ENCODE assay signal across 19 cellular contexts in genomic region chr13:110523180-110523579, GRCh38. TPM values are rescaled to one million over a fixed set of nuclear protein-coding genes. Genes with fewer than 3 reads are reported as not detected.
DNase-seq lines count a peak whose midpoint lies in the region; FAIRE-seq and TF ChIP-seq lines count a peak whose summit lies in the region.
"Had no signal": no experiment of that assay in that cellular context is flagged by ENCODE, and none has a peak within 500 bp of the region (broad histone marks: within the 10 kb centered on the region; RNA-seq: fewer than 3 reads in every experiment).

No MANE protein-coding gene starts in this region.

- H3K4me1 Mint-ChIP-seq in CD8-positive, alpha-beta memory T cell, result peaks cover 21 to 32% (median 24%) of the 10 kb centered on the region in 3 donors

- H3K4me1 ChIP-seq in right atrium auricular region, result peaks cover 0 to 79% of the 10 kb centered on the region in 2 donors
- peaks cover 50 to 80% of the 10 kb centered on the region in 2 donors for H3K4me1 ChIP-seq in ascending aorta
- H3K4me1 ChIP-seq in neutrophil (ENCODE audit: control insufficient read depth in 1 of 2, insufficient read depth in 1 of 2, low read depth in 1 of 2, low read length in 1 of 2), result peaks cover 55 to 81% of the 10 kb centered on the region in 2 experiments
- H3K4me1 ChIP-seq in tibial artery, result peaks cover 23 to 99% (median 93%) of the 10 kb centered on the region in 4 donors
- H3K4me1 ChIP-seq in small intestine (ENCODE audit: control insufficient read depth in 2 of 2, insufficient read depth in 1 of 2, low read depth in 1 of 2, low read length in 1 of 2), result peaks cover 25 to 35% of the 10 kb centered on the region in 2 donors
- H3K4me1 ChIP-seq in CD8-positive, alpha-beta memory T cell (ENCODE audit: insufficient read depth, low read length), result peaks cover 19% of the 10 kb centered on the region

- no peaks in the 10 kb centered on the region for H3K27me3 ChIP-seq in right atrium auricular region
- H3K27me3 ChIP-seq in ascending aorta, result no peaks in the 10 kb centered on the region
- peaks cover 15% of the 10 kb centered on the region for H3K27me3 ChIP-seq in neutrophil
- H3K27me3 ChIP-seq in tibial artery, result no peaks in the 10 kb centered on the region
- H3K27me3 ChIP-seq in small intestine (ENCODE audit: control insufficient read depth in 2 of 2, insufficient read depth in 2 of 2, low read length in 2 of 2), result no peaks in the 10 kb centered on the region
- H3K27me3 ChIP-seq in CD8-positive, alpha-beta memory T cell (ENCODE audit: insufficient read depth, low read length, poor library complexity, severe bottlenecking), result no peaks in the 10 kb centered on the region

- TF ChIP-seq CTCF in right atrium auricular region (IDR thresholded peaks at IDR 0.05), result no peak
- TF ChIP-seq CTCF in ascending aorta (IDR thresholded peaks at IDR 0.05), result no peak
- no peak for TF ChIP-seq CTCF in neutrophil (IDR thresholded peaks at IDR 0.05)
- TF ChIP-seq CTCF in tibial artery (IDR thresholded peaks at IDR 0.05), result no peak

- POLR2A ChIA-PET in CD8-positive, alpha-beta memory T cell (lab: Charles Lee), result no interaction called here

- FAIRE-seq in small intestine (lab: Jason Lieb, UNC), result no peak
- FAIRE-seq: A204.1, H54 had no signal

- intact Hi-C loops in cardiac septum (cut with DNase I), result no loop called here
- intact Hi-C loops in ascending aorta (cut with DNase I), result loop anchor here (5.0 to 10.0 kb wide), 3 partner anchors 94 to 306 kb away; partner anchors contain the start of genes ING1 and NAXD
- intact Hi-C loops in tibial artery (cut with DNase I; ENCODE audit: low total_unique reads), result no loop called here

- H3K27me3 Mint-ChIP-seq in CD8-positive, alpha-beta memory T cell, result peaks cover 0 to 3% of the 10 kb centered on the region in 2 donors

- H3K9me3 ChIP-seq in right atrium auricular region, result no peaks in the 10 kb centered on the region
- no peaks in the 10 kb centered on the region for H3K9me3 ChIP-seq in ascending aorta
- H3K9me3 ChIP-seq in neutrophil, result no peaks in the 10 kb centered on the region
- no peaks in the 10 kb centered on the region for H3K9me3 ChIP-seq in tibial artery
- H3K9me3 ChIP-seq in small intestine (ENCODE audit: control insufficient read depth, low read depth), result no peaks in the 10 kb centered on the region
- no peaks in the 10 kb centered on the region for H3K9me3 ChIP-seq in CD8-positive, alpha-beta memory T cell (ENCODE audit: low read length)

- H3K27ac ChIP-seq in right atrium auricular region (peak overlapping the region; percentile 91 to 93), ascending aorta (peak overlapping the region; percentile 89 to 90), neutrophil (peak overlapping the region; percentile 89), tibial artery (peak overlapping the region; percentile 83 to 90), small intestine (ENCODE audit: low read depth in 1 of 2, low read length in 1 of 2) (no peak overlapping the region)
- no peak overlapping the region for H3K27ac ChIP-seq in CD8-positive, alpha-beta memory T cell (ENCODE audit: low read depth, low read length)

- no peaks in the 10 kb centered on the region for H3K9me3 Mint-ChIP-seq in CD8-positive, alpha-beta memory T cell

- H3K4me3 Mint-ChIP-seq in CD8-positive, alpha-beta memory T cell, result no peak overlapping the region

- peaks cover 0 to 2% (median 0%) of the 10 kb centered on the region in 3 donors for H3K36me3 Mint-ChIP-seq in CD8-positive, alpha-beta memory T cell

- DNase-seq in right atrium auricular region (ENCODE audit: low spot score) (no peak), cardiac septum (ENCODE audit: low spot score) (no peak), ascending aorta (ENCODE audit: low spot score in 2 of 2) (no peak), tibial artery (peak in 1 of 2 donors; percentile 67), small intestine (no peak), OCI-M1 (lab: John Stamatoyannopoulos, UW) (no peak)
- DNase-seq in CD8-positive, alpha-beta memory T cell, result no peak
- DNase-seq: GDM1, KG1, NCI-H1048, NCI-H1436, NCI-H1930, NCI-H226, NCI-H524, NCI-H82, SIG-M5 had no signal

- H3K4me3 ChIP-seq in right atrium auricular region, result no peak overlapping the region
- H3K4me3 ChIP-seq in ascending aorta, result no peak overlapping the region
- H3K4me3 ChIP-seq in neutrophil (ENCODE audit: low read depth in 1 of 2, low read length in 1 of 2), result no peak overlapping the region
- no peak overlapping the region for H3K4me3 ChIP-seq in tibial artery
- no peak overlapping the region for H3K4me3 ChIP-seq in small intestine (ENCODE audit: low read depth in 1 of 2, low read length in 2 of 2)
- no peak overlapping the region for H3K4me3 ChIP-seq in CD8-positive, alpha-beta memory T cell (ENCODE audit: low read length)

- 70 to 77% (median 70%) methylated on average over 9 of the region's 9 CpGs for WGBS in small intestine, 3 donors

- CTCF ChIA-PET in CD8-positive, alpha-beta memory T cell (lab: Charles Lee), result no interaction called here

- H3K36me3 ChIP-seq in right atrium auricular region (no peaks in the 10 kb centered on the region), ascending aorta (peaks cover 0 to 5% of the 10 kb centered on the region in 2 donors), neutrophil (no peaks in the 10 kb centered on the region), tibial artery (peaks cover 0 to 4% (median 0%) of the 10 kb centered on the region in 3 donors), small intestine (ENCODE audit: control insufficient read depth in 2 of 2, insufficient read depth in 2 of 2, low read length in 2 of 2) (peaks cover 0 to 3% of the 10 kb centered on the region in 2 donors)
- H3K36me3 ChIP-seq in CD8-positive, alpha-beta memory T cell (ENCODE audit: insufficient read depth, low read length), result no peaks in the 10 kb centered on the region

- H3K27ac Mint-ChIP-seq in CD8-positive, alpha-beta memory T cell, result peak overlapping the region in 1 of 8 donors; percentile 54

RNA-seq across cellular contexts. Expression of gene RAB20, which starts 38.3 kb away (rescaled TPM):
- total RNA-seq in right atrium auricular region (10 to 100 TPM; 10.8 to 15.7 TPM), cardiac septum (12.6 TPM), ascending aorta (17.7 TPM)
- polyA plus RNA-seq in small intestine, result 10 to 100 TPM; 39.1 to 63.0 (median 56.4) TPM
- total RNA-seq in CD8-positive, alpha-beta memory T cell, result 1 to 10 TPM in 1 of 2 experiments, under 1 TPM in 1; 0.84 to 1.2 TPM
- 2.7 TPM for polyA plus RNA-seq in CD8-positive, alpha-beta memory T cell

Comparison
In these comparisons a context has a peak if more than half of its experiments do, and no peak if none do; other contexts are left out.
1. H3K27ac ChIP-seq: peak in right atrium auricular region (2 of 2), ascending aorta (2 of 2), neutrophil (single experiment) and tibial artery (2 of 2); none in small intestine (0 of 2) and CD8-positive, alpha-beta memory T cell (single experiment).